Comparison of ENCODE assay signal across 1 cellular context in genomic region chr3:42655331-42655888, GRCh38.
TF ChIP-seq lines count a peak whose summit lies in the region.

No MANE protein-coding gene starts in this region.

TF ChIP-seq in A549, 52 proteins besides CTCF, POLR2A, EP300 and RAD21 (continued from another document):
- TF ChIP-seq E2F6 (IDR thresholded peaks at IDR 0.05; ENCODE audit: borderline replicate concordance, low read depth) = no peak
- TF ChIP-seq RNF2 (IDR thresholded peaks at IDR 0.05; ENCODE audit: borderline replicate concordance, low read depth) = no peak
